3 cellular contexts compared by ENCODE assay signal in genomic region chr13:80444240-80445015, GRCh38.
TF ChIP-seq lines count a peak whose summit lies in the region.

No MANE protein-coding gene starts in this region.

TF ChIP-seq in liver, 16 proteins besides CTCF, POLR2A, EP300 and RAD21 (continued from another document):
- TF ChIP-seq, protein P1, sequence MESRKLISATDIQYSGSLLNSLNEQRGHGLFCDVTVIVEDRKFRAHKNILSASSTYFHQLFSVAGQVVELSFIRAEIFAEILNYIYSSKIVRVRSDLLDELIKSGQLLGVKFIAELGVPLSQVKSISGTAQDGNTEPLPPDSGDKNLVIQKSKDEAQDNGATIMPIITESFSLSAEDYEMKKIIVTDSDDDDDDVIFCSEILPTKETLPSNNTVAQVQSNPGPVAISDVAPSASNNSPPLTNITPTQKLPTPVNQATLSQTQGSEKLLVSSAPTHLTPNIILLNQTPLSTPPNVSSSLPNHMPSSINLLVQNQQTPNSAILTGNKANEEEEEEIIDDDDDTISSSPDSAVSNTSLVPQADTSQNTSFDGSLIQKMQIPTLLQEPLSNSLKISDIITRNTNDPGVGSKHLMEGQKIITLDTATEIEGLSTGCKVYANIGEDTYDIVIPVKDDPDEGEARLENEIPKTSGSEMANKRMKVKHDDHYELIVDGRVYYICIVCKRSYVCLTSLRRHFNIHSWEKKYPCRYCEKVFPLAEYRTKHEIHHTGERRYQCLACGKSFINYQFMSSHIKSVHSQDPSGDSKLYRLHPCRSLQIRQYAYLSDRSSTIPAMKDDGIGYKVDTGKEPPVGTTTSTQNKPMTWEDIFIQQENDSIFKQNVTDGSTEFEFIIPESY (IDR thresholded peaks at IDR 0.05), result peak; percentile 23
- TF ChIP-seq HNF4A (conservative IDR thresholded peaks at IDR 0.05) (peak; percentile 26 to 43), NR2F2 (IDR thresholded peaks at IDR 0.05) (no peak), YY1 (IDR thresholded peaks at IDR 0.05) (peak; percentile 68), GABPA (IDR thresholded peaks at IDR 0.05 in 1 of 2, conservative IDR thresholded peaks at IDR 0.05 in 1 of 2) (no peak), TAF1 (conservative IDR thresholded peaks at IDR 0.05) (no peak), REST (IDR thresholded peaks at IDR 0.05) (peak; percentile 36), HNF4G (IDR thresholded peaks at IDR 0.05) (no peak), SP1 (IDR thresholded peaks at IDR 0.05) (peak; percentile 44), RXRA (IDR thresholded peaks at IDR 0.05) (peak; percentile 55 to 57), FOXA1 (IDR thresholded peaks at IDR 0.05) (peak; percentile 41), JUND (IDR thresholded peaks at IDR 0.05) (peak in 1 of 2 donors; percentile 23)
- TF ChIP-seq, protein P2, sequence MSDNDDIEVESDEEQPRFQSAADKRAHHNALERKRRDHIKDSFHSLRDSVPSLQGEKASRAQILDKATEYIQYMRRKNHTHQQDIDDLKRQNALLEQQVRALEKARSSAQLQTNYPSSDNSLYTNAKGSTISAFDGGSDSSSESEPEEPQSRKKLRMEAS (IDR thresholded peaks at IDR 0.05), result peak; percentile 45
TF ChIP-seq in liver: peak in this region for 10.

TF ChIP-seq in HepG2, 621 proteins besides CTCF, POLR2A, EP300 and RAD21 (continued from another document and continues in another):
- TF ChIP-seq ARID4A (CRISPR knock-in tag; IDR thresholded peaks at IDR 0.05; ENCODE audit: borderline replicate concordance) (no peak), HDAC6 (IDR thresholded peaks at IDR 0.05; ENCODE audit: low read depth, low read length) (no peak), EEA1 (CRISPR knock-in tag; IDR thresholded peaks at IDR 0.05; ENCODE audit: borderline replicate concordance) (no peak), POGK (CRISPR knock-in tag; conservative IDR thresholded peaks at IDR 0.05) (no peak)
- TF ChIP-seq, protein P3, sequence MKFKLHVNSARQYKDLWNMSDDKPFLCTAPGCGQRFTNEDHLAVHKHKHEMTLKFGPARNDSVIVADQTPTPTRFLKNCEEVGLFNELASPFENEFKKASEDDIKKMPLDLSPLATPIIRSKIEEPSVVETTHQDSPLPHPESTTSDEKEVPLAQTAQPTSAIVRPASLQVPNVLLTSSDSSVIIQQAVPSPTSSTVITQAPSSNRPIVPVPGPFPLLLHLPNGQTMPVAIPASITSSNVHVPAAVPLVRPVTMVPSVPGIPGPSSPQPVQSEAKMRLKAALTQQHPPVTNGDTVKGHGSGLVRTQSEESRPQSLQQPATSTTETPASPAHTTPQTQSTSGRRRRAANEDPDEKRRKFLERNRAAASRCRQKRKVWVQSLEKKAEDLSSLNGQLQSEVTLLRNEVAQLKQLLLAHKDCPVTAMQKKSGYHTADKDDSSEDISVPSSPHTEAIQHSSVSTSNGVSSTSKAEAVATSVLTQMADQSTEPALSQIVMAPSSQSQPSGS (CRISPR knock-in tag; IDR thresholded peaks at IDR 0.05), result no peak
- TF ChIP-seq, protein P4, sequence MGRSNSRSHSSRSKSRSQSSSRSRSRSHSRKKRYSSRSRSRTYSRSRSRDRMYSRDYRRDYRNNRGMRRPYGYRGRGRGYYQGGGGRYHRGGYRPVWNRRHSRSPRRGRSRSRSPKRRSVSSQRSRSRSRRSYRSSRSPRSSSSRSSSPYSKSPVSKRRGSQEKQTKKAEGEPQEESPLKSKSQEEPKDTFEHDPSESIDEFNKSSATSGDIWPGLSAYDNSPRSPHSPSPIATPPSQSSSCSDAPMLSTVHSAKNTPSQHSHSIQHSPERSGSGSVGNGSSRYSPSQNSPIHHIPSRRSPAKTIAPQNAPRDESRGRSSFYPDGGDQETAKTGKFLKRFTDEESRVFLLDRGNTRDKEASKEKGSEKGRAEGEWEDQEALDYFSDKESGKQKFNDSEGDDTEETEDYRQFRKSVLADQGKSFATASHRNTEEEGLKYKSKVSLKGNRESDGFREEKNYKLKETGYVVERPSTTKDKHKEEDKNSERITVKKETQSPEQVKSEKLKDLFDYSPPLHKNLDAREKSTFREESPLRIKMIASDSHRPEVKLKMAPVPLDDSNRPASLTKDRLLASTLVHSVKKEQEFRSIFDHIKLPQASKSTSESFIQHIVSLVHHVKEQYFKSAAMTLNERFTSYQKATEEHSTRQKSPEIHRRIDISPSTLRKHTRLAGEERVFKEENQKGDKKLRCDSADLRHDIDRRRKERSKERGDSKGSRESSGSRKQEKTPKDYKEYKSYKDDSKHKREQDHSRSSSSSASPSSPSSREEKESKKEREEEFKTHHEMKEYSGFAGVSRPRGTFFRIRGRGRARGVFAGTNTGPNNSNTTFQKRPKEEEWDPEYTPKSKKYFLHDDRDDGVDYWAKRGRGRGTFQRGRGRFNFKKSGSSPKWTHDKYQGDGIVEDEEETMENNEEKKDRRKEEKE (IDR thresholded peaks at IDR 0.05), result no peak

TF ChIP-seq in SK-N-SH treated with all-trans-retinoic acid at 6 μM for 48 hours, 23 proteins besides CTCF, POLR2A, EP300 and RAD21 (continued from another document):
- TF ChIP-seq, protein P5, sequence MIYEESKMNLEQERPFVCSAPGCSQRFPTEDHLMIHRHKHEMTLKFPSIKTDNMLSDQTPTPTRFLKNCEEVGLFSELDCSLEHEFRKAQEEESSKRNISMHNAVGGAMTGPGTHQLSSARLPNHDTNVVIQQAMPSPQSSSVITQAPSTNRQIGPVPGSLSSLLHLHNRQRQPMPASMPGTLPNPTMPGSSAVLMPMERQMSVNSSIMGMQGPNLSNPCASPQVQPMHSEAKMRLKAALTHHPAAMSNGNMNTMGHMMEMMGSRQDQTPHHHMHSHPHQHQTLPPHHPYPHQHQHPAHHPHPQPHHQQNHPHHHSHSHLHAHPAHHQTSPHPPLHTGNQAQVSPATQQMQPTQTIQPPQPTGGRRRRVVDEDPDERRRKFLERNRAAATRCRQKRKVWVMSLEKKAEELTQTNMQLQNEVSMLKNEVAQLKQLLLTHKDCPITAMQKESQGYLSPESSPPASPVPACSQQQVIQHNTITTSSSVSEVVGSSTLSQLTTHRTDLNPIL (CRISPR knock-in tag; IDR thresholded peaks at IDR 0.05; ENCODE audit: low read depth), result no peak
- TF ChIP-seq GLIS3 (CRISPR knock-in tag; IDR thresholded peaks at IDR 0.05) (no peak), POU6F1 (CRISPR knock-in tag; IDR thresholded peaks at IDR 0.05; ENCODE audit: borderline replicate concordance, low read depth) (no peak), SNAI2 (CRISPR knock-in tag; IDR thresholded peaks at IDR 0.05) (no peak), OSR1 (CRISPR knock-in tag; IDR thresholded peaks at IDR 0.05) (no peak), ESRRG (CRISPR knock-in tag; IDR thresholded peaks at IDR 0.05) (no peak), ZNF565 (CRISPR knock-in tag; conservative IDR thresholded peaks at IDR 0.05; ENCODE audit: low read depth) (no peak), TCF4 (CRISPR knock-in tag; IDR thresholded peaks at IDR 0.05; ENCODE audit: borderline replicate concordance) (no peak), RARB (CRISPR knock-in tag; IDR thresholded peaks at IDR 0.05) (no peak)
- TF ChIP-seq, protein P6, sequence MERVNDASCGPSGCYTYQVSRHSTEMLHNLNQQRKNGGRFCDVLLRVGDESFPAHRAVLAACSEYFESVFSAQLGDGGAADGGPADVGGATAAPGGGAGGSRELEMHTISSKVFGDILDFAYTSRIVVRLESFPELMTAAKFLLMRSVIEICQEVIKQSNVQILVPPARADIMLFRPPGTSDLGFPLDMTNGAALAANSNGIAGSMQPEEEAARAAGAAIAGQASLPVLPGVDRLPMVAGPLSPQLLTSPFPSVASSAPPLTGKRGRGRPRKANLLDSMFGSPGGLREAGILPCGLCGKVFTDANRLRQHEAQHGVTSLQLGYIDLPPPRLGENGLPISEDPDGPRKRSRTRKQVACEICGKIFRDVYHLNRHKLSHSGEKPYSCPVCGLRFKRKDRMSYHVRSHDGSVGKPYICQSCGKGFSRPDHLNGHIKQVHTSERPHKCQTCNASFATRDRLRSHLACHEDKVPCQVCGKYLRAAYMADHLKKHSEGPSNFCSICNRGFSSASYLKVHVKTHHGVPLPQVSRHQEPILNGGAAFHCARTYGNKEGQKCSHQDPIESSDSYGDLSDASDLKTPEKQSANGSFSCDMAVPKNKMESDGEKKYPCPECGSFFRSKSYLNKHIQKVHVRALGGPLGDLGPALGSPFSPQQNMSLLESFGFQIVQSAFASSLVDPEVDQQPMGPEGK (CRISPR knock-in tag; IDR thresholded peaks at IDR 0.05; ENCODE audit: borderline replicate concordance), result no peak
